Comparison of ENCODE assay signal across 10 cellular contexts in genomic region chr17:60604686-60605334, GRCh38. TPM values are rescaled to one million over a fixed set of nuclear protein-coding genes. Genes with fewer than 3 reads are reported as not detected.
DNase-seq lines count a peak whose midpoint lies in the region; ATAC-seq, FAIRE-seq and TF ChIP-seq lines count a peak whose summit lies in the region.
"Had no signal": no experiment of that assay in that cellular context is flagged by ENCODE, and none has a peak within 500 bp of the region (broad histone marks: within the 10 kb centered on the region; RNA-seq: fewer than 3 reads in every experiment).

No MANE protein-coding gene starts in this region.

- no peak for FAIRE-seq in kidney (lab: Jason Lieb, UNC)
- FAIRE-seq: A204.1 had no signal

- peaks cover 97% of the 10 kb centered on the region for H3K79me2 ChIP-seq in SK-N-SH (ENCODE audit: insufficient read depth)

- peaks cover 37% of the 10 kb centered on the region for H3F3A ChIP-seq in SK-N-SH (replicated peaks; ENCODE audit: insufficient read depth)

- TF ChIP-seq EP300 in SK-N-SH (IDR thresholded peaks at IDR 0.05; ENCODE audit: borderline replicate concordance in 1 of 2, low read depth in 1 of 2, low read length in 1 of 2) = no peak

- H2AFZ ChIP-seq in SK-N-SH (ENCODE audit: low read depth) = no peak overlapping the region

- no peaks in the 10 kb centered on the region for H3K9me2 ChIP-seq in SK-N-SH

- H3K9ac ChIP-seq in SK-N-SH (no peak overlapping the region), kidney (ENCODE audit: low read length in 2 of 2) (no peak overlapping the region)

- H3K4me1 ChIP-seq in SK-N-SH (ENCODE audit: control insufficient read depth in 1 of 2, insufficient read depth in 2 of 2, low read depth in 1 of 2, low read length in 1 of 2) = peaks cover 0 to 18% of the 10 kb centered on the region in 2 experiments; a peak in 3 of 4 replicates
- H3K4me1 ChIP-seq in thoracic aorta (ENCODE audit: control insufficient read depth in 1 of 2, low read depth in 2 of 2) = peaks cover 21 to 46% of the 10 kb centered on the region in 2 donors
- H3K4me1 ChIP-seq in kidney (ENCODE audit: control insufficient read depth in 1 of 2, insufficient read depth in 1 of 2, low read depth in 1 of 2, low read length in 2 of 2) = peaks cover 0 to 8% of the 10 kb centered on the region in 2 donors

- H3K9me3 ChIP-seq in SK-N-SH = no peaks in the 10 kb centered on the region
- no peaks in the 10 kb centered on the region for H3K9me3 ChIP-seq in thoracic aorta
- H3K9me3 ChIP-seq in kidney (ENCODE audit: control insufficient read depth in 1 of 2, low read length in 2 of 2) = no peaks in the 10 kb centered on the region
- H3K9me3 ChIP-seq: HAP-1 had no signal

- no peak for TF ChIP-seq CTCF in SK-N-SH (IDR thresholded peaks at IDR 0.05)
- TF ChIP-seq CTCF in fibroblast of pulmonary artery (IDR thresholded peaks at IDR 0.05; ENCODE audit: low read length, missing control alignments) = no peak
- no peak for TF ChIP-seq CTCF in thoracic aorta (IDR thresholded peaks at IDR 0.05)
- no peak for TF ChIP-seq CTCF in kidney (IDR thresholded peaks at IDR 0.05; ENCODE audit: borderline replicate concordance, extremely low read depth, insufficient read depth)

- H3K36me3 ChIP-seq in SK-N-SH (replicated peaks in 1 of 2; ENCODE audit: control insufficient read depth in 1 of 2, insufficient read depth in 2 of 2, low read length in 1 of 2) (peaks cover 0 to 4% of the 10 kb centered on the region in 2 experiments), thoracic aorta (no peaks in the 10 kb centered on the region), kidney (ENCODE audit: control insufficient read depth in 1 of 2, insufficient read depth in 2 of 2, low read length in 2 of 2) (no peaks in the 10 kb centered on the region)

- H4K20me1 ChIP-seq in SK-N-SH (ENCODE audit: insufficient read depth) = peaks cover 85% of the 10 kb centered on the region

- TF ChIP-seq RAD21 in SK-N-SH (IDR thresholded peaks at IDR 0.05; ENCODE audit: low read length) = no peak

- intact Hi-C loops in kidney (cut with DNase I) = no loop called here

- POLR2A ChIA-PET in SK-N-SH (lab: Yijun Ruan, JAX) = interaction anchor here (0.6 kb wide), 1 partner anchor 771 kb away, joined by 3 read pairs; no protein-coding TSS in a partner anchor

- H3K27me3 ChIP-seq in SK-N-SH (ENCODE audit: insufficient read depth) = no peaks in the 10 kb centered on the region
- H3K27me3 ChIP-seq in thoracic aorta (replicated peaks; ENCODE audit: insufficient read depth) = no peaks in the 10 kb centered on the region

- peak overlapping the region; percentile 90; the same call in 1 of the 2 replicates for H3K4me2 ChIP-seq in SK-N-SH

- peak; percentile 81 for ATAC-seq in thoracic aorta (ENCODE audit: insufficient number of reproducible peaks, low FRiP score, low read depth)
- no peak for ATAC-seq in HG03469 (IDR thresholded peaks at IDR 0.05; ENCODE audit: unreplicated experiment)
- ATAC-seq in HG02759 (IDR thresholded peaks at IDR 0.05; ENCODE audit: unreplicated experiment) = no peak

- peak; percentile 30 for DNase-seq in NCI-H2171 treated with DMSO at 0.1 percent for 48 hours (lab: John Stamatoyannopoulos, UW)
- no peak for DNase-seq in NCI-H2171 (lab: John Stamatoyannopoulos, UW)
- DNase-seq in SK-N-SH = no peak
- peak; percentile 46 for DNase-seq in fibroblast of pulmonary artery (ENCODE audit: low read depth)
- DNase-seq in thoracic aorta (ENCODE audit: low spot score) = peak; percentile 64
- DNase-seq in kidney = no peak

- WGBS in SK-N-SH (ENCODE audit: low lambda C conversion rate) = 90% methylated on average over 5 of the region's 5 CpGs

- H3K4me3 ChIP-seq in SK-N-SH (ENCODE audit: low read depth in 2 of 2, low read length in 1 of 2) (no peak overlapping the region), fibroblast of pulmonary artery (replicated peaks; ENCODE audit: low read depth, low read length) (no peak overlapping the region), thoracic aorta (peak overlapping the region; percentile 39), kidney (ENCODE audit: low read length in 2 of 2) (no peak overlapping the region)
- H3K4me3 ChIP-seq: HAP-1 had no signal

- peak overlapping the region in 1 of 2 experiments; percentile 48; a peak in 2 of 4 replicates for H3K27ac ChIP-seq in SK-N-SH (ENCODE audit: low read depth in 2 of 2, low read length in 1 of 2)
- peak overlapping the region; percentile 67 to 69 for H3K27ac ChIP-seq in thoracic aorta
- no peak overlapping the region for H3K27ac ChIP-seq in kidney (ENCODE audit: low read depth in 2 of 2, low read length in 2 of 2)

- CTCF ChIA-PET in SK-N-SH (lab: Yijun Ruan, JAX) = interaction anchor here (0.9 to 8.1 kb wide), 5 partner anchors 8 to 35 kb away, joined by 3 to 68 read pairs (median 3); no protein-coding TSS in a partner anchor

TF ChIP-seq in SK-N-SH, 30 proteins besides CTCF, POLR2A, EP300 and RAD21 (continues in another document):
- TF ChIP-seq SMC3 (IDR thresholded peaks at IDR 0.05; ENCODE audit: low read depth, low read length) (no peak), REST (IDR thresholded peaks at IDR 0.05; ENCODE audit: low read depth, low read length) (no peak), USF1 (IDR thresholded peaks at IDR 0.05; ENCODE audit: borderline replicate concordance, low read depth) (no peak), NFIC (IDR thresholded peaks at IDR 0.05; ENCODE audit: borderline replicate concordance) (no peak; the same call in 1 of the 2 replicates), PBX3 (IDR thresholded peaks at IDR 0.05) (peak; percentile 31; the same call in 1 of the 2 replicates), TEAD4 (IDR thresholded peaks at IDR 0.05; ENCODE audit: borderline replicate concordance, insufficient read depth) (0 out of 2 replicates have a peak, but pooled peaks have one; percentile 43), FOXM1 (IDR thresholded peaks at IDR 0.05; ENCODE audit: low read depth) (no peak), FOSL2 (IDR thresholded peaks at IDR 0.05; ENCODE audit: borderline replicate concordance, low read depth) (peak; percentile 42; the same call in 1 of the 2 replicates), SIN3A (IDR thresholded peaks at IDR 0.05; ENCODE audit: borderline replicate concordance, low read depth, low read length) (no peak), JUND (IDR thresholded peaks at IDR 0.05) (0 out of 2 replicates have a peak, but pooled peaks have one; percentile 13), YY1 (IDR thresholded peaks at IDR 0.05; ENCODE audit: low read depth) (no peak), CHD2 (IDR thresholded peaks at IDR 0.05; ENCODE audit: low read length, partially characterized antibody) (no peak), MEF2A (IDR thresholded peaks at IDR 0.05; ENCODE audit: borderline replicate concordance, low read depth) (0 out of 2 replicates have a peak, but pooled peaks have one; percentile 11), ELF1 (IDR thresholded peaks at IDR 0.05) (no peak), RXRA (IDR thresholded peaks at IDR 0.05; ENCODE audit: borderline replicate concordance, low read depth) (peak; percentile 60; the same call in 1 of the 2 replicates), EZH2phosphoT487 (IDR thresholded peaks at IDR 0.05; ENCODE audit: borderline replicate concordance, low read depth) (no peak)

RNA-seq across cellular contexts. Expression of gene PPM1D, which starts 4.8 kb away (rescaled TPM):
- polyA plus RNA-seq in SK-N-SH (2012; rRNA removed) (8.4 and 8.8 TPM in 2 replicates), kidney (ENCODE audit: insufficient read depth, low read depth, low replicate concordance) (4.5 TPM)
- polyA plus RNA-seq in SK-N-SH (2012; cell fraction: cytosol; rRNA removed) = 11.1 TPM in 2 replicates
- 7.6 and 11.9 TPM in 2 replicates for polyA plus RNA-seq in SK-N-SH (2012; cell fraction: nucleus; rRNA removed)
- total RNA-seq in thoracic aorta (10 to 100 TPM; 13.7 to 17.8 TPM), kidney (16.6 TPM)

Comparison
In these comparisons a context has a peak if more than half of its experiments do, and no peak if none do; other contexts are left out.
1. DNase-seq: peak in NCI-H2171 treated with DMSO at 0.1 percent for 48 hours (single experiment), fibroblast of pulmonary artery (single experiment) and thoracic aorta (single experiment); none in NCI-H2171 (single experiment), SK-N-SH (single experiment) and kidney (single experiment).
2. H3K27ac ChIP-seq: peak in thoracic aorta (2 of 2); none in kidney (0 of 2).